In genomic region chr1:166304131-166304530, GRCh38 we compare ENCODE assay signal across 30 cellular contexts.
"Had no signal": no experiment of that assay in that cellular context is flagged by ENCODE, and none has a peak within 500 bp of the region (broad histone marks: within the 10 kb centered on the region; RNA-seq: fewer than 3 reads in every experiment).

No MANE protein-coding gene starts in this region.

- H3K4me1 ChIP-seq: ascending aorta had no signal

- H3K9me3 ChIP-seq: ascending aorta had no signal

- DNase-seq: activated CD4-positive, alpha-beta memory T cell treated with anti-CD3 and anti-CD28 coated beads, Interleukin-2, amount 10 ng/mL, durations not matched to agents 7 days and 5 days; activated CD4-positive, alpha-beta T cell treated with anti-CD3 and anti-CD28 coated beads for 1 hour; activated CD4-positive, alpha-beta T cell treated with anti-CD3 and anti-CD28 coated beads for 36 hours; activated CD4-positive, alpha-beta T cell treated with anti-CD3 and anti-CD28 coated beads for 48 hours; activated CD4-positive, alpha-beta T cell treated with anti-CD3 and anti-CD28 coated beads, Interleukin-2, amount 10 ng/mL, durations not matched to agents 7 days and 5 days; activated CD4-positive, alpha-beta T cell treated with anti-CD3 and anti-CD28 coated beads, Interleukin-2, amount 50 U/mL, for 48 hours; activated CD4-positive, CD25-positive, alpha-beta regulatory T cell; activated CD8-positive, alpha-beta memory T cell treated with anti-CD3 and anti-CD28 coated beads for 24 hours; activated CD8-positive, alpha-beta memory T cell treated with anti-CD3 and anti-CD28 coated beads, Interleukin-2, amount 10 ng/mL, durations not matched to agents 7 days and 5 days; activated CD8-positive, alpha-beta memory T cell treated with anti-CD3 and anti-CD28 coated beads, Interleukin-2, amount 50 U/mL, for 48 hours; activated CD8-positive, alpha-beta T cell treated with anti-CD3 and anti-CD28 coated beads, Interleukin-2, amount 10 ng/mL, durations not matched to agents 7 days and 5 days; activated effector memory CD4-positive, alpha-beta T cell treated with Interleukin-2 at 50 U/mL for 16 hours; activated gamma-delta T cell; activated naive CD4-positive, alpha-beta T cell treated with anti-CD3 and anti-CD28 coated beads, Interleukin-2, amount 10 ng/mL, durations not matched to agents 7 days and 5 days; activated naive CD4-positive, alpha-beta T cell treated with Interleukin-2 at 50 U/mL for 16 hours; activated naive CD8-positive, alpha-beta T cell treated with anti-CD3 and anti-CD28 coated beads, Interleukin-2, amount 10 ng/mL, durations not matched to agents 7 days and 5 days; activated naive CD8-positive, alpha-beta T cell treated with anti-CD3 and anti-CD28 coated beads, Interleukin-2, amount 50 U/mL, for 24 hours; activated T-cell treated with anti-CD3 and anti-CD28 coated beads, Interleukin-2, amount 50 U/mL, for 24 hours; activated T-cell treated with anti-CD3 and anti-CD28 coated beads, Interleukin-2, amount 50 U/mL, for 48 hours; amygdala; anterior cingulate cortex; caudate nucleus; cerebellar nuclear complex; T-helper 1 cell; T-helper 2 cell; T-helper 9 cell; WERI-Rb-1 had no signal

- H3K27ac ChIP-seq: ascending aorta, cardiac muscle cell, WERI-Rb-1 had no signal

- H3K27me3 ChIP-seq: ascending aorta, cardiac muscle cell had no signal

- ATAC-seq: activated CD4-positive, alpha-beta T cell treated with anti-CD3 and anti-CD28 coated beads for 36 hours; activated CD4-positive, CD25-positive, alpha-beta regulatory T cell treated with anti-CD3 and anti-CD28 coated beads, Interleukin-2, amount 50 U/mL, for 24 hours; activated CD8-positive, alpha-beta memory T cell treated with anti-CD3 and anti-CD28 coated beads, Interleukin-2, amount 10 ng/mL, durations not matched to agents 7 days and 5 days; activated CD8-positive, alpha-beta T cell treated with anti-CD3 and anti-CD28 coated beads, Interleukin-2, amount 10 ng/mL, durations not matched to agents 7 days and 5 days; activated naive CD8-positive, alpha-beta T cell treated with anti-CD3 and anti-CD28 coated beads, Interleukin-2, amount 50 U/mL, for 24 hours had no signal

- H3K36me3 ChIP-seq: ascending aorta, cardiac muscle cell, WERI-Rb-1 had no signal

- H3K4me3 ChIP-seq: ascending aorta, cardiac muscle cell had no signal
